In the genomic region with DNA sequence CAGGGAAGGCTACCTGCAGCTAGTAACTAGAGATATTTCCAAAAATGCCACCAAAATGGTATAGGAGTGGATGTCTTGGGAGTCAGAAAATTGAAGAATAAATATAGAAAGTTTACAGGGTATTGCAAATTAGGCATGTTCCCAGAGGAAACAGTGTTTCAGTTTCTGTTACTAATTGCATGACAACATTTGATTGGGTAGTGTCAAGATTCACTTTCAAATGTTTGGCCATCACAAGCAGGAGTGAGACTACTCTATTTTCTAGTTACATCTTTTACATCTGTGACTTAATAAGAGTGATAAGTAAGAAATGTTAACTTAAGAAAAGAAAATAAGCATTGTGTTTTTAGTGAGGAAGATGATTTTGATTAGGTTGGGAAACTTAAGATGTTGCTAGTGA, we compare ENCODE assay signal across 31 cellular contexts. TPM values are rescaled to one million over a fixed set of nuclear protein-coding genes. Genes with fewer than 3 reads are reported as not detected.
"Had no signal": no experiment of that assay in that cellular context is flagged by ENCODE, and none has a peak within 500 bp of the region (broad histone marks: within the 10 kb centered on the region; RNA-seq: fewer than 3 reads in every experiment).

No MANE protein-coding gene starts in this region.

- DNase-seq: activated B cell treated with CpG ODN at 0.5 μM for 24 hours; activated CD4-positive, alpha-beta T cell treated with anti-CD3 and anti-CD28 coated beads for 4 hours; activated CD4-positive, alpha-beta T cell treated with anti-CD3 and anti-CD28 coated beads, Interleukin-2, amount 50 U/mL, for 48 hours; activated CD8-positive, alpha-beta memory T cell treated with anti-CD3 and anti-CD28 coated beads, Interleukin-2, amount 50 U/mL, for 48 hours; activated naive CD4-positive, alpha-beta T cell; activated T-cell treated with anti-CD3 and anti-CD28 coated beads, Interleukin-2, amount 50 U/mL, for 4 hours; amniotic stem cell; effector memory CD4-positive, alpha-beta T cell; foreskin keratinocyte; glutamatergic neuron; hippocampal formation; left ventricle myocardium superior; mammary epithelial cell; midbrain; pancreas; psoas muscle; stimulated activated CD4-positive, alpha-beta T cell treated with anti-CD3 and anti-CD28 coated beads, Interleukin-4, amount 100 ng/mL, for 24 hours; stimulated activated naive CD4-positive, alpha-beta T cell treated with Interleukin-2 at 50 U/mL for 16 hours; T1000 had no signal

- H3K4me1 ChIP-seq: breast epithelium, foreskin keratinocyte, pancreas, psoas muscle, right atrium auricular region had no signal

- H3K27me3 ChIP-seq: breast epithelium, foreskin keratinocyte, neutrophil, pancreas, right atrium auricular region had no signal

- H3K9me3 ChIP-seq: breast epithelium, neutrophil, pancreas, psoas muscle, right atrium auricular region, thoracic aorta had no signal

- ATAC-seq: activated T-cell treated with anti-CD3 and anti-CD28 coated beads, Interleukin-2, amount 50 U/mL, for 4 hours; foreskin keratinocyte; left ventricle myocardium superior; pancreas; psoas muscle had no signal

- H3K36me3 Mint-ChIP-seq: activated naive CD8-positive, alpha-beta T cell; type B pancreatic cell had no signal

- H3K27me3 Mint-ChIP-seq: activated B cell treated with CpG ODN at 0.5 μM for 24 hours; activated naive CD8-positive, alpha-beta T cell; central memory CD8-positive, alpha-beta T cell; type B pancreatic cell had no signal

- H3K9me3 Mint-ChIP-seq: activated B cell treated with CpG ODN at 0.5 μM for 24 hours; activated T-helper 2 cell treated with anti-CD3 and anti-CD28 coated beads, Interferon-gamma antibody, Interleukin-2, Interleukin-4, amounts not matched to agents 10 μg/mL and 5 μg/mL and 100 μg/mL, durations not matched to agents 14 hours and 24 hours and 36 hours; nephron; type B pancreatic cell had no signal

- H3K36me3 ChIP-seq: breast epithelium, neutrophil, pancreas, right atrium auricular region, thoracic aorta had no signal

- H3K4me3 ChIP-seq: breast epithelium, pancreas, psoas muscle, right atrium auricular region, thoracic aorta had no signal

- H3K4me3 Mint-ChIP-seq: activated B cell treated with CpG ODN at 0.5 μM for 24 hours; activated naive CD8-positive, alpha-beta T cell; activated T-cell treated with anti-CD3 and anti-CD28 coated beads, Interleukin-2, amount 50 U/mL, for 4 hours; central memory CD8-positive, alpha-beta T cell; nephron; type B pancreatic cell had no signal

- H3K4me1 Mint-ChIP-seq: central memory CD8-positive, alpha-beta T cell; nephron had no signal

- H3K27ac ChIP-seq: breast epithelium, foreskin keratinocyte, neutrophil, pancreas, psoas muscle, right atrium auricular region, thoracic aorta had no signal

- H3K27ac Mint-ChIP-seq: activated B cell treated with CpG ODN at 0.5 μM for 24 hours; activated naive CD8-positive, alpha-beta T cell; activated T-helper 2 cell treated with anti-CD3 and anti-CD28 coated beads, Interferon-gamma antibody, Interleukin-2, Interleukin-4, amounts not matched to agents 10 μg/mL and 5 μg/mL and 100 μg/mL, durations not matched to agents 14 hours and 24 hours and 36 hours; nephron; type B pancreatic cell had no signal

RNA-seq across cellular contexts. Expression of a gene that starts 30.2 kb away (rescaled TPM):
- total RNA-seq: activated B cell treated with CpG ODN at 0.5 μM for 24 hours; activated CD8-positive, alpha-beta memory T cell treated with anti-CD3 and anti-CD28 coated beads for 36 hours; activated T-cell treated with anti-CD3 and anti-CD28 coated beads, Interleukin-2, amount 50 U/mL, for 4 hours; activated T-helper 2 cell treated with anti-CD3 and anti-CD28 coated beads, Interferon-gamma antibody, Interleukin-2, Interleukin-4, amounts not matched to agents 10 μg/mL and 5 μg/mL and 100 μg/mL, durations not matched to agents 14 hours and 24 hours and 36 hours; breast epithelium; dermis microvascular lymphatic vessel endothelial cell; foreskin keratinocyte; left ventricle myocardium superior; mammary epithelial cell; myocyte; right atrium auricular region; thoracic aorta had no signal
